In the genomic region with DNA sequence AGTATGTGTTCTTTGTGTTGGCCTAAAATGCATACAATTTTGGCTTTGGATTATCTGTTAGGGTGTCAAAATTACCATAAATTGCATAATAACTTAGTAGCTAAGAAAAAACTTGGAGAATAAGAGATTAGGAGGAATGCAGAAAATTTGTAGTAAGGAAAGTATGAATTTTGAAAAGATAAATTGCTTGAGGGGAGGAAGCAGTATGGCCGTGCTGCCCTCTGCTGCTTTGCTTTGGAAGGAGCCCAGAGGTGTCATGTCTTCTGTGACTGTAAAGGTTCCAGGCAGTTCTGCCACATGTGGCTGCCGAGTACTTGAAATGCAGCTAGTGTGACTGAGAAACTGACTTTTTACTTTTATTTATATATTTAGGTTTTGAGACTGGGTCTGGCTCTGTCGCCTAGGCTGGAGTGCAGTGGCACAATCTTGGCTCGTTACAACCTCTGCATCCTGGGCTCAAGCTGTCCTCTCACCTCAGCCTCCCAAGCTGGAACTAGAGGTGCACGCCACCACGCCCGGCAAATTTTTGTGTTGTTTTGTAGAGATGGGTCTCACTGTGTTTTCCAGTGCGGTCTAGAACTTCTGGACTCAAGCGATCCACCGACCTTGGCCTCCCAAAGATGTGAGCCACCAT, we compare ENCODE assay signal across 1 cellular context.
TF ChIP-seq lines count a peak whose summit lies in the region.

No MANE protein-coding gene starts in this region.

TF ChIP-seq in endothelial cell of umbilical vein, 7 proteins besides CTCF, POLR2A, EP300 and RAD21 (continued from another document):
- TF ChIP-seq EZH2 (IDR thresholded peaks at IDR 0.05; ENCODE audit: borderline replicate concordance, low read depth, low read length, severe bottlenecking): no peak
